Comparison of ENCODE assay signal across 8 cellular contexts in the genomic region with DNA sequence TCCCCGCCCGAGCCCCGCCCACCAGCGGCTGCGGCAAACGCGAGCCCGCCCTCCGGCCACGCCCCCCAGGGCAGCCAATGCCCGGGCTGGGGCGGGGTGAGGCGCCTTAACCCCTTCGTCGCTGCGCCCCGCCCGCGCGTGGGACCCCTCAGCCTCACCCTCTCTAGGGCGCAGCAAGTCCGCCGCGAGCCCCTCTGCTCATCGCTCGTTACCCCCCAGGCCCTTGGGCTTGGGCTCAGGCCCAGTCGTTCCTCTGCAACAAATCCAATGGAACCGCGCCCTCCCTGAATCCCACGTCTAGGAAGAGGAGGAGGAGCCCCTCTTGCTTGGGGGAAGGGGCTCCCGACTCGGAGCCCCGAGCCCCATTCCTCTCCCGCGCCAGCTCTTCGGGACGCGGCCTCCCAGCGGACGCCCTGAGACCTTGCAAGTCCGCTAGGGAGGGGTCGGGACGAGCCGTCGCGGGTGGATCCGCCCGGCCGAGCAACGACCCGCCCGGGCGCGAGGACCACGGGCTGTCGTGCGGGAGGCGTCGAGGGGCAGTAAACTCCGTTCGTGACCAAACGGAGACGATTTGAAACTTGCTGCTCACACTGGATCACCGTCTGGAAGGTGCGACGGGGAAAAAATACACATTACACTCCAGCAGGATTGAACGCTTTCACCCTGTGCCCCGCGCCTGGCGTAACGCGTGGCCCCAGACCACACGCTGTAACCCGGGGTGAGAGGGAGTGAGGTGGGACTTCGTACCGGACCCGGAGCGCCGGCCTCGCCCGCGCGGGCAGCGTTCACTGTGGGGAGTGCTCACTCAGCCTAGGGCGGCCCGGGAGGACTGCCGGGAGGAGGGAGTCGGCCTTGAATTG. TPM values are rescaled to one million over a fixed set of nuclear protein-coding genes. Genes with fewer than 3 reads are reported as not detected.
DNase-seq lines count a peak whose midpoint lies in the region; ATAC-seq and TF ChIP-seq lines count a peak whose summit lies in the region.

No MANE protein-coding gene starts in this region.

- peak overlapping the region in 1 of 2 donors; percentile 48 for H3K27ac Mint-ChIP-seq in T-cell

- peak; percentile 84 to 95 (median 92) for ATAC-seq in T-cell (replicated peaks in 1 of 4)
- ATAC-seq in left cardiac atrium: peak; percentile 97 to 99
- ATAC-seq in upper lobe of left lung (ENCODE audit: low FRiP score in 2 of 2): peak; percentile 91 to 98

- TF ChIP-seq EP300 in upper lobe of left lung (IDR thresholded peaks at IDR 0.05): peak in 1 of 4 donors; percentile 34

- WGBS in upper lobe of left lung, 2 donors: 2% methylated on average over 23 to 50 of the region's 88 CpGs

- H3K4me1 ChIP-seq in upper lobe of left lung: peaks cover 9 to 26% (median 18%) of the 10 kb centered on the region in 4 donors

- TF ChIP-seq CTCF in HFF-Myc (IDR thresholded peaks at IDR 0.05; ENCODE audit: low read depth, low read length, missing control alignments) (no peak), NB4 (IDR thresholded peaks at IDR 0.05; ENCODE audit: low read depth, low read length) (no peak), upper lobe of left lung (IDR thresholded peaks at IDR 0.05) (peak in 3 of 6 experiments; percentile 13 to 57 (median 26))

- intact Hi-C loops in left cardiac atrium (cut with DNase I): loop anchor here in 1 of 2 donors (10.0 kb wide), 1 partner anchor 231 kb away; a partner anchor contains a TSS
- intact Hi-C loops in posterior vena cava (cut with DNase I): no loop called here

- H3K27ac ChIP-seq in upper lobe of left lung: peak overlapping the region; percentile 21 to 85 (median 80)

- H3K4me1 Mint-ChIP-seq in T-cell: peaks cover 15 to 21% (median 19%) of the 10 kb centered on the region in 3 donors

- CTCF ChIA-PET in T-cell (lab: Charles Lee): no interaction called here

- POLR2A ChIA-PET in T-cell (lab: Charles Lee): no interaction called here

- H3K4me3 Mint-ChIP-seq in T-cell: peak overlapping the region; percentile 78 to 84 (median 80)

- H3K9me3 ChIP-seq in upper lobe of left lung: no peaks in the 10 kb centered on the region

- H3K4me3 ChIP-seq in HFF-Myc (replicated peaks; ENCODE audit: low read depth, low read length) (peak overlapping the region; percentile 56), NB4 (ENCODE audit: low read depth, low read length) (peak overlapping the region; percentile 63), upper lobe of left lung (peak overlapping the region; percentile 70 to 98 (median 81))

- no peaks in the 10 kb centered on the region for H3K9me3 Mint-ChIP-seq in T-cell

- no peaks in the 10 kb centered on the region for H3K36me3 ChIP-seq in upper lobe of left lung

- DNase-seq in GF-D8 (lab: John Stamatoyannopoulos, UW): peak; percentile 11
- no peak for DNase-seq in HFF-Myc (ENCODE audit: extremely low read depth, low read depth)
- peak; percentile 87 for DNase-seq in NB4 (ENCODE audit: low read depth)
- DNase-seq in T-cell: peak; percentile 79 to 96 (median 89)
- DNase-seq in amniotic epithelial cell (ENCODE audit: low read depth): peak; percentile 58
- peak; percentile 93 for DNase-seq in left cardiac atrium
- DNase-seq in posterior vena cava (ENCODE audit: low spot score): peak; percentile 95
- DNase-seq in upper lobe of left lung: peak; percentile 88 to 99

- peaks cover 3% of the 10 kb centered on the region for H3K36me3 Mint-ChIP-seq in T-cell

- TF ChIP-seq POLR2A in NB4 (IDR thresholded peaks at IDR 0.05; ENCODE audit: extremely low read depth, insufficient read length) (no peak), upper lobe of left lung (IDR thresholded peaks at IDR 0.05) (no peak)

- H3K27me3 Mint-ChIP-seq in T-cell: peaks cover under 1 to 25% of the 10 kb centered on the region in 2 donors

- no peaks in the 10 kb centered on the region for H3K27me3 ChIP-seq in upper lobe of left lung

RNA-seq across cellular contexts. Expression of a gene that starts 0.5 kb away (rescaled TPM):
- total RNA-seq in T-cell: 10 to 100 TPM; 14.4 to 19.6 (median 15.3) TPM
- 10 to 100 TPM; 12.0 to 13.2 TPM for total RNA-seq in left cardiac atrium
- total RNA-seq in posterior vena cava: 1 to 10 TPM; 4.2 to 8.0 TPM
- 10 to 100 TPM; 19.1 to 52.2 (median 31.1) TPM for total RNA-seq in upper lobe of left lung

RNA-seq across cellular contexts. Expression of a gene that starts 14.1 kb away (rescaled TPM):
- total RNA-seq in T-cell: 10 to 100 TPM; 23.2 to 33.5 (median 28.7) TPM
- total RNA-seq in left cardiac atrium: 10 to 100 TPM; 18.2 to 22.5 TPM
- total RNA-seq in posterior vena cava: 10 to 100 TPM in 1 of 2 donors, 1 to 10 TPM in 1; 9.2 to 10.6 TPM
- 10 to 100 TPM; 10.1 to 24.3 (median 16.5) TPM for total RNA-seq in upper lobe of left lung

RNA-seq across cellular contexts. Expression of a gene that starts 14.1 kb away (rescaled TPM):
- total RNA-seq in T-cell (10 to 100 TPM in 4 of 5 donors, 1 to 10 TPM in 1; 9.4 to 13.4 (median 10.8) TPM), left cardiac atrium (1 to 10 TPM; 3.2 to 4.0 TPM), posterior vena cava (1 to 10 TPM; 5.2 to 6.2 TPM), upper lobe of left lung (10 to 100 TPM in 1 of 6 donors, 1 to 10 TPM in 5; 5.3 to 10.5 (median 7.3) TPM)

RNA-seq across cellular contexts. Expression of a gene that starts 30.7 kb away (rescaled TPM):
- total RNA-seq in T-cell: 10 to 100 TPM; 44.6 to 76.3 (median 68.2) TPM
- 10 to 100 TPM; 39.3 to 44.8 TPM for total RNA-seq in left cardiac atrium
- 10 to 100 TPM; 38.3 to 38.6 TPM for total RNA-seq in posterior vena cava
- 100 to 1,000 TPM in 5 of 6 donors, 10 to 100 TPM in 1; 90.2 to 192 (median 110) TPM for total RNA-seq in upper lobe of left lung

RNA-seq across cellular contexts. Expression of a gene that starts 35.5 kb away (rescaled TPM):
- total RNA-seq in T-cell (10 to 100 TPM; 41.6 to 67.6 (median 61.8) TPM), left cardiac atrium (10 to 100 TPM; 18.7 to 25.7 TPM), posterior vena cava (10 to 100 TPM; 31.1 to 33.7 TPM), upper lobe of left lung (10 to 100 TPM; 31.5 to 58.5 (median 43.3) TPM)
